26 cellular contexts compared by ENCODE assay signal in the genomic region with DNA sequence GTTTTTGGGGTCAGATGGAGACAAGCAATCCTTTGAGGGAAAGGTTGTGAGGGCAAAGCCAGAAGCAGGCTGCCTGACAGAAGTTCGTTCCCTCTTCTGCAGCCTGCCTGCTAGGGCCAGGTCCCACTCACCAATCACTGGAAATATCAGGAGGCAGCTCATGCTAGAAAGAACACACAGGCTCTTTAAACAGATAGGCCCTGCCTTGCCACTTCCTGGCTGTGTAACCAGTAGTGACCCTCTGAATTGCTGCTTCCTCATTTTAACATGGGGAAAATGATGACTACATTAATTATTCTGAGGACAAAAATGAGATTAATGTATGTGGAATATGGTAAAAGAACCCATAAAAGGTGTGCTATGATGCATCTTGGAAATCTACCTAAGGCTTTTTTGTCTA. TPM values are rescaled to one million over a fixed set of nuclear protein-coding genes. Genes with fewer than 3 reads are reported as not detected.
A peak's percentile ranks its signal among the peaks of the same experiment; 100 is the strongest.
DNase-seq lines count a peak whose midpoint lies in the region; ATAC-seq, FAIRE-seq and TF ChIP-seq lines count a peak whose summit lies in the region.
"Had no signal": no experiment of that assay in that cellular context is flagged by ENCODE, and none has a peak within 500 bp of the region (broad histone marks: within the 10 kb centered on the region; RNA-seq: fewer than 3 reads in every experiment).

No MANE protein-coding gene starts in this region.

- H3K27me3 Mint-ChIP-seq in WTC11 (ENCODE audit: low read depth), result no peaks in the 10 kb centered on the region; the same call in 1 of the 2 replicates
- H3K27me3 Mint-ChIP-seq: stimulated activated naive CD8-positive, alpha-beta T cell treated with anti-CD3 and anti-CD28 coated beads, Interleukin-15, Interleukin-2, amounts not matched to agents 100 ng/mL and 50 ng/mL, for 24 hours had no signal

- H3K9me3 ChIP-seq in pancreas, result no peaks in the 10 kb centered on the region
- H3K9me3 ChIP-seq: Caco-2, gastrocnemius medialis had no signal

- TF ChIP-seq CTCF in WTC11 (IDR thresholded peaks at IDR 0.05) (no peak), pancreas (IDR thresholded peaks at IDR 0.05) (no peak)

- no peak for ATAC-seq in WTC11
- peak in 3 of 4 donors; percentile 38 to 64 (median 62) for ATAC-seq in pancreas
- no peak for ATAC-seq in HG02884 (IDR thresholded peaks at IDR 0.05; ENCODE audit: unreplicated experiment)
- no peak for ATAC-seq in GM18520 (IDR thresholded peaks at IDR 0.05; ENCODE audit: unreplicated experiment)
- no peak for ATAC-seq in GM19463 (IDR thresholded peaks at IDR 0.05; ENCODE audit: unreplicated experiment)
- ATAC-seq: activated T-cell treated with anti-CD3 and anti-CD28 coated beads, Interleukin-2, amount 50 U/mL, for 4 hours; gastrocnemius medialis; SK-N-SH treated with all-trans-retinoic acid at 6 μM for 48 hours had no signal

- POLR2A ChIA-PET in WTC11 (lab: Charles Lee), result no interaction called here

- DNase-seq in GDM1 (lab: John Stamatoyannopoulos, UW) (peak; percentile 46), MV-4-11 (lab: John Stamatoyannopoulos, UW) (peak; percentile 49), WTC11 (ENCODE audit: low spot score) (no peak), pancreas (no peak), NCI-H82 treated with DMSO at 0.1 percent for 48 hours (lab: John Stamatoyannopoulos, UW; ENCODE audit: unreplicated experiment) (no peak)
- DNase-seq: activated CD4-positive, alpha-beta T cell treated with anti-CD3 and anti-CD28 coated beads, Interleukin-2, amount 50 U/mL, for 48 hours; activated T-cell treated with anti-CD3 and anti-CD28 coated beads, Interleukin-2, amount 50 U/mL, for 4 hours; amniotic stem cell; Caco-2; gastrocnemius medialis; KG1; NCI-H2171 treated with DMSO at 0.1 percent for 48 hours; NCI-H82; RPMI8226 had no signal

- H3K4me3 Mint-ChIP-seq in WTC11, result no peak overlapping the region
- H3K4me3 Mint-ChIP-seq: activated T-cell treated with anti-CD3 and anti-CD28 coated beads, Interleukin-2, amount 50 U/mL, for 4 hours; mesothelial cell of epicardium; stimulated activated naive CD8-positive, alpha-beta T cell treated with anti-CD3 and anti-CD28 coated beads, Interleukin-15, Interleukin-2, amounts not matched to agents 100 ng/mL and 50 ng/mL, for 24 hours had no signal

- peak overlapping the region in 1 of 4 donors; percentile 15 for H3K27ac ChIP-seq in pancreas
- H3K27ac ChIP-seq: cardiac muscle cell had no signal

- H3K4me1 ChIP-seq in pancreas, result no peaks in the 10 kb centered on the region
- H3K4me1 ChIP-seq: Caco-2 had no signal

- intact Hi-C loops in pancreas (cut with DNase I), result no loop called here

- peaks cover 70% of the 10 kb centered on the region for H3K36me3 Mint-ChIP-seq in WTC11

- peaks cover 16% of the 10 kb centered on the region for H3K4me1 Mint-ChIP-seq in WTC11
- H3K4me1 Mint-ChIP-seq: mesothelial cell of epicardium had no signal

- CTCF ChIA-PET in WTC11 (lab: Charles Lee), result interaction anchor here (0.7 kb wide), 1 partner anchor 27 kb away, joined by 3 read pairs; no protein-coding TSS in a partner anchor

- no peak overlapping the region for H3K4me3 ChIP-seq in pancreas
- H3K4me3 ChIP-seq: cardiac muscle cell, gastrocnemius medialis had no signal

- H3K9me3 Mint-ChIP-seq in WTC11, result no peaks in the 10 kb centered on the region
- H3K9me3 Mint-ChIP-seq: activated T-cell treated with anti-CD3 and anti-CD28 coated beads, Interleukin-2, amount 50 U/mL, for 4 hours; mesothelial cell of epicardium; stimulated activated naive CD8-positive, alpha-beta T cell treated with anti-CD3 and anti-CD28 coated beads, Interleukin-15, Interleukin-2, amounts not matched to agents 100 ng/mL and 50 ng/mL, for 24 hours had no signal

- no peaks in the 10 kb centered on the region for H3K27me3 ChIP-seq in pancreas
- H3K27me3 ChIP-seq: cardiac muscle cell, gastrocnemius medialis had no signal

- no peak for FAIRE-seq in pancreas (lab: Jason Lieb, UNC)

- H3K27ac Mint-ChIP-seq in WTC11, result peak overlapping the region; percentile 42; the same call in 1 of the 2 replicates
- H3K27ac Mint-ChIP-seq: mesothelial cell of epicardium had no signal

- peaks cover 5 to 44% (median 24%) of the 10 kb centered on the region in 3 donors for H3K36me3 ChIP-seq in pancreas

- WGBS in pancreas, 2 donors, result 81 to 82% methylated on average over 1 of the region's 1 CpG

TF ChIP-seq in WTC11, 78 proteins besides CTCF, POLR2A, EP300 and RAD21:
- no peak for TF ChIP-seq SMAD3 (CRISPR knock-in tag; IDR thresholded peaks at IDR 0.05; ENCODE audit: borderline replicate concordance)
- no peak for TF ChIP-seq FOXK1 (CRISPR knock-in tag; IDR thresholded peaks at IDR 0.05)

RNA-seq across cellular contexts. Expression of a gene that starts 50.5 kb away (rescaled TPM):
- total RNA-seq in WTC11 (2021) (not detected in 3 replicates), pancreas (1 to 10 TPM in 4 of 6 donors, not detected in 2; 1.3 to 2.1 (median 1.4) TPM)
- 10 to 100 TPM; 13.3 to 30.5 TPM for polyA plus RNA-seq in pancreas
- total RNA-seq: cardiac muscle cell, dermis microvascular lymphatic vessel endothelial cell, epithelial cell of proximal tubule, mesothelial cell of epicardium, renal cortical epithelial cell had no signal
- polyA plus RNA-seq: cardiac muscle cell, neural cell, urinary bladder had no signal

Comparison
In these comparisons a context has a peak if more than half of its experiments do, and no peak if none do; other contexts are left out.
1. DNase-seq: peak in GDM1 (single experiment) and MV-4-11 (single experiment); none in WTC11 (single experiment), pancreas (0 of 6) and NCI-H82 treated with DMSO at 0.1 percent for 48 hours (single experiment).
2. ATAC-seq: peak in pancreas (3 of 4); none in WTC11 (single experiment), HG02884 (single experiment), GM18520 (single experiment) and GM19463 (single experiment).